ENCODE assay signal across 17 cellular contexts in genomic region chr4:88738714-88739366, GRCh38. TPM values are rescaled to one million over a fixed set of nuclear protein-coding genes. Genes with fewer than 3 reads are reported as not detected.
A peak's percentile ranks its signal among the peaks of the same experiment; 100 is the strongest.
DNase-seq lines count a peak whose midpoint lies in the region; ATAC-seq and TF ChIP-seq lines count a peak whose summit lies in the region.
"Had no signal": no experiment of that assay in that cellular context is flagged by ENCODE, and none has a peak within 500 bp of the region (broad histone marks: within the 10 kb centered on the region; RNA-seq: fewer than 3 reads in every experiment).

No MANE protein-coding gene starts in this region.

- H3K9me3 Mint-ChIP-seq in MCF 10A (ENCODE audit: unreplicated experiment) = no peaks in the 10 kb centered on the region
- H3K9me3 Mint-ChIP-seq in type B pancreatic cell = no peaks in the 10 kb centered on the region
- H3K9me3 Mint-ChIP-seq: mesothelial cell of epicardium, T-cell had no signal

- no peaks in the 10 kb centered on the region for H3K36me3 ChIP-seq in breast epithelium
- H3K36me3 ChIP-seq: MG63 had no signal

- H3K4me1 ChIP-seq in breast epithelium = peaks cover 0 to 25% of the 10 kb centered on the region in 2 donors

- H3K27ac Mint-ChIP-seq in MCF 10A (ENCODE audit: low read depth, unreplicated experiment) (no peak overlapping the region), type B pancreatic cell (peak overlapping the region; percentile 62)
- H3K27ac Mint-ChIP-seq: activated CD8-positive, alpha-beta memory T cell treated with anti-CD3 and anti-CD28 coated beads, Interleukin-2, amount 10 ng/mL, durations not matched to agents 7 days and 5 days had no signal

- no peak overlapping the region for H3K4me3 ChIP-seq in breast epithelium
- H3K4me3 ChIP-seq: MG63 had no signal

- H3K27ac ChIP-seq in breast epithelium = peak overlapping the region; percentile 75 to 78
- H3K27ac ChIP-seq: epithelial cell of prostate had no signal

- no peaks in the 10 kb centered on the region for H3K27me3 Mint-ChIP-seq in MCF 10A (ENCODE audit: insufficient read depth, unreplicated experiment)
- H3K27me3 Mint-ChIP-seq in type B pancreatic cell = no peaks in the 10 kb centered on the region
- H3K27me3 Mint-ChIP-seq: activated CD8-positive, alpha-beta memory T cell treated with anti-CD3 and anti-CD28 coated beads, Interleukin-2, amount 10 ng/mL, durations not matched to agents 7 days and 5 days; T-cell had no signal

- H3K4me1 Mint-ChIP-seq in MCF 10A (ENCODE audit: insufficient read depth, unreplicated experiment) = no peaks in the 10 kb centered on the region
- peaks cover 19% of the 10 kb centered on the region for H3K4me1 Mint-ChIP-seq in type B pancreatic cell (ENCODE audit: unreplicated experiment)

- no TSS peak for BruUV-seq in MCF 10A (replicated peaks; lab: Mats Ljungman, UMichigan)

- no peak for TF ChIP-seq CTCF in breast epithelium (IDR thresholded peaks at IDR 0.05)
- TF ChIP-seq CTCF in MCF 10A (IDR thresholded peaks at IDR 0.05; ENCODE audit: unreplicated experiment) = no peak
- TF ChIP-seq CTCF in type B pancreatic cell (conservative IDR thresholded peaks at IDR 0.05) = no peak

- H3K4me3 Mint-ChIP-seq in MCF 10A (ENCODE audit: unreplicated experiment) = no peak overlapping the region
- H3K4me3 Mint-ChIP-seq in type B pancreatic cell = no peak overlapping the region
- H3K4me3 Mint-ChIP-seq: activated CD8-positive, alpha-beta memory T cell treated with anti-CD3 and anti-CD28 coated beads, Interleukin-2, amount 10 ng/mL, durations not matched to agents 7 days and 5 days; mesothelial cell of epicardium had no signal

- POLR2A ChIA-PET in MCF 10A (lab: Yijun Ruan, JAX) = interaction anchor here (0.7 to 1.2 kb wide), 3 partner anchors 14 to 399 kb away, joined by 3 to 4 read pairs (median 3); no protein-coding TSS in a partner anchor

- peaks cover 25% of the 10 kb centered on the region for H3K36me3 Mint-ChIP-seq in MCF 10A (ENCODE audit: insufficient read depth, unreplicated experiment)
- peaks cover 26% of the 10 kb centered on the region for H3K36me3 Mint-ChIP-seq in type B pancreatic cell
- H3K36me3 Mint-ChIP-seq: activated CD8-positive, alpha-beta memory T cell treated with anti-CD3 and anti-CD28 coated beads, Interleukin-2, amount 10 ng/mL, durations not matched to agents 7 days and 5 days had no signal

- DNase-seq in breast epithelium (ENCODE audit: low spot score in 2 of 2) = no peak
- no peak for DNase-seq in MCF 10A (ENCODE audit: unreplicated experiment)
- DNase-seq in NCI-H774 (lab: John Stamatoyannopoulos, UW) = peak; percentile 35
- peak; percentile 29 for DNase-seq in iPS-NIHi11 (ENCODE audit: low spot score)
- DNase-seq in type B pancreatic cell (ENCODE audit: extremely low spot score, unreplicated experiment) = no peak
- DNase-seq: activated CD4-positive, CD25-positive, alpha-beta regulatory T cell; activated CD8-positive, alpha-beta memory T cell treated with anti-CD3 and anti-CD28 coated beads, Interleukin-2, amount 10 ng/mL, durations not matched to agents 7 days and 5 days; activated gamma-delta T cell; kidney; MG63; NCI-H526; T-cell had no signal

- no peak for TF ChIP-seq POLR2A in breast epithelium (IDR thresholded peaks at IDR 0.05)

- intact Hi-C loops in breast epithelium (cut with DNase I; ENCODE audit: low total_unique reads) (no loop called here), MCF 10A (cut with micrococcal nuclease) (no loop called here)

- no peaks in the 10 kb centered on the region for H3K27me3 ChIP-seq in breast epithelium
- H3K27me3 ChIP-seq: MG63 had no signal

- ATAC-seq in GM19324 (IDR thresholded peaks at IDR 0.05; ENCODE audit: low FRiP score, unreplicated experiment) = no peak
- no peak for ATAC-seq in GM19467 (IDR thresholded peaks at IDR 0.05; ENCODE audit: unreplicated experiment)
- no peak for ATAC-seq in HG03045 (IDR thresholded peaks at IDR 0.05; ENCODE audit: unreplicated experiment)
- ATAC-seq: activated CD8-positive, alpha-beta memory T cell treated with anti-CD3 and anti-CD28 coated beads, Interleukin-2, amount 10 ng/mL, durations not matched to agents 7 days and 5 days; T-cell had no signal

- CTCF ChIA-PET in MCF 10A (lab: Yijun Ruan, JAX) = interaction anchor here (0.8 to 1.5 kb wide), 4 partner anchors 16 to 403 kb away, joined by 3 read pairs; no protein-coding TSS in a partner anchor

- no peaks in the 10 kb centered on the region for H3K9me3 ChIP-seq in breast epithelium
- H3K9me3 ChIP-seq: MG63 had no signal

RNA-seq across cellular contexts. Expression of gene NAP1L5, which starts 41.2 kb away (rescaled TPM):
- total RNA-seq in breast epithelium (10 to 100 TPM in 1 of 3 donors, 1 to 10 TPM in 2; 5.9 to 10.5 (median 7.0) TPM), MCF 10A (2022) (0.27 and 0.30 TPM in 2 replicates), type B pancreatic cell (ENCODE audit: low replicate concordance) (3.7 and 5.2 TPM in 2 replicates)

Comparison
In these comparisons a context has a peak if more than half of its experiments do, and no peak if none do; other contexts are left out.
1. DNase-seq: peak in NCI-H774 (single experiment) and iPS-NIHi11 (single experiment); none in breast epithelium (0 of 2), MCF 10A (single experiment) and type B pancreatic cell (single experiment).